ENCODE assay signal across 7 cellular contexts in genomic region chr7:101155303-101155702, GRCh38. TPM values are rescaled to one million over a fixed set of nuclear protein-coding genes. Genes with fewer than 3 reads are reported as not detected.
DNase-seq lines count a peak whose midpoint lies in the region; ATAC-seq and TF ChIP-seq lines count a peak whose summit lies in the region.

No MANE protein-coding gene starts in this region.

- H3K4me3 Mint-ChIP-seq in HFFc6: peak overlapping the region; percentile 89
- H3K4me3 Mint-ChIP-seq in activated CD8-positive, alpha-beta T cell treated with anti-CD3 and anti-CD28 coated beads, Interleukin-2, amount 10 ng/mL, durations not matched to agents 7 days and 5 days: peak overlapping the region; percentile 80
- H3K4me3 Mint-ChIP-seq in stimulated activated effector memory CD8-positive, alpha-beta T cell treated with anti-CD3 and anti-CD28 coated beads, Interleukin-12 subunit alpha, Interleukin-12 subunit beta, amount 100 ng/mL, for 72 hours: peak overlapping the region; percentile 74

- peaks cover 6% of the 10 kb centered on the region for H3K36me3 ChIP-seq in iPS-15b (ENCODE audit: control insufficient read depth, insufficient read depth, low read length)

- CTCF ChIA-PET in activated CD8-positive, alpha-beta T cell treated with anti-CD3 and anti-CD28 coated beads, Interleukin-2, amount 10 ng/mL, durations not matched to agents 7 days and 5 days (lab: Charles Lee): interaction anchor here (0.7 to 5.1 kb wide), 6 partner anchors 11 to 135 kb away, joined by 3 to 72 read pairs (median 4); no protein-coding TSS in a partner anchor

- H3K27me3 ChIP-seq in iPS-15b (ENCODE audit: control insufficient read depth, insufficient read depth, low read length): no peaks in the 10 kb centered on the region

- H3K4me1 ChIP-seq in iPS-15b (ENCODE audit: control insufficient read depth, insufficient read depth, low read length): peaks cover 24% of the 10 kb centered on the region

- no peak for ATAC-seq in activated CD8-positive, alpha-beta T cell treated with anti-CD3 and anti-CD28 coated beads, Interleukin-2, amount 10 ng/mL, durations not matched to agents 7 days and 5 days
- no peak for ATAC-seq in stimulated activated effector memory CD8-positive, alpha-beta T cell treated with anti-CD3 and anti-CD28 coated beads, Interleukin-12 subunit alpha, Interleukin-12 subunit beta, amount 100 ng/mL, for 72 hours
- ATAC-seq in GM19397 (IDR thresholded peaks at IDR 0.05; ENCODE audit: unreplicated experiment): no peak

- no peak for DNase-seq in HFFc6
- no peak for DNase-seq in activated CD8-positive, alpha-beta T cell treated with anti-CD3 and anti-CD28 coated beads, Interleukin-2, amount 10 ng/mL, durations not matched to agents 7 days and 5 days
- no peak for DNase-seq in stimulated activated effector memory CD8-positive, alpha-beta T cell treated with anti-CD3 and anti-CD28 coated beads, Interleukin-12 subunit alpha, Interleukin-12 subunit beta, amount 100 ng/mL, for 72 hours (ENCODE audit: low spot score in 2 of 2)
- DNase-seq in SIG-M5 (lab: John Stamatoyannopoulos, UW): no peak
- DNase-seq in NCI-H2227 (lab: John Stamatoyannopoulos, UW; ENCODE audit: unreplicated experiment): no peak

- H3K27ac Mint-ChIP-seq in HFFc6: peak overlapping the region; percentile 11
- H3K27ac Mint-ChIP-seq in activated CD8-positive, alpha-beta T cell treated with anti-CD3 and anti-CD28 coated beads, Interleukin-2, amount 10 ng/mL, durations not matched to agents 7 days and 5 days: no peak overlapping the region
- peak overlapping the region; percentile 0 for H3K27ac Mint-ChIP-seq in stimulated activated effector memory CD8-positive, alpha-beta T cell treated with anti-CD3 and anti-CD28 coated beads, Interleukin-12 subunit alpha, Interleukin-12 subunit beta, amount 100 ng/mL, for 72 hours

- TF ChIP-seq CTCF in HFFc6 (IDR thresholded peaks at IDR 0.05): no peak

- H3K9me3 ChIP-seq in iPS-15b (ENCODE audit: control insufficient read depth, insufficient read depth, low read length): no peaks in the 10 kb centered on the region

- no peaks in the 10 kb centered on the region for H3K9me3 Mint-ChIP-seq in HFFc6
- no peaks in the 10 kb centered on the region for H3K9me3 Mint-ChIP-seq in activated CD8-positive, alpha-beta T cell treated with anti-CD3 and anti-CD28 coated beads, Interleukin-2, amount 10 ng/mL, durations not matched to agents 7 days and 5 days (ENCODE audit: insufficient read depth)
- H3K9me3 Mint-ChIP-seq in stimulated activated effector memory CD8-positive, alpha-beta T cell treated with anti-CD3 and anti-CD28 coated beads, Interleukin-12 subunit alpha, Interleukin-12 subunit beta, amount 100 ng/mL, for 72 hours: no peaks in the 10 kb centered on the region

- peaks cover 16% of the 10 kb centered on the region for H3K27me3 Mint-ChIP-seq in HFFc6 (ENCODE audit: insufficient read depth)
- H3K27me3 Mint-ChIP-seq in activated CD8-positive, alpha-beta T cell treated with anti-CD3 and anti-CD28 coated beads, Interleukin-2, amount 10 ng/mL, durations not matched to agents 7 days and 5 days (ENCODE audit: low read depth): peaks cover 14% of the 10 kb centered on the region

- H3K4me3 ChIP-seq in iPS-15b (ENCODE audit: low read depth, low read length): peak overlapping the region; percentile 71

- H3K36me3 Mint-ChIP-seq in HFFc6 (ENCODE audit: low read depth): peaks cover 27% of the 10 kb centered on the region; the same call in 1 of the 2 replicates
- peaks cover 21% of the 10 kb centered on the region for H3K36me3 Mint-ChIP-seq in activated CD8-positive, alpha-beta T cell treated with anti-CD3 and anti-CD28 coated beads, Interleukin-2, amount 10 ng/mL, durations not matched to agents 7 days and 5 days (ENCODE audit: low read depth)
- peaks cover 34% of the 10 kb centered on the region for H3K36me3 Mint-ChIP-seq in stimulated activated effector memory CD8-positive, alpha-beta T cell treated with anti-CD3 and anti-CD28 coated beads, Interleukin-12 subunit alpha, Interleukin-12 subunit beta, amount 100 ng/mL, for 72 hours

- POLR2A ChIA-PET in activated CD8-positive, alpha-beta T cell treated with anti-CD3 and anti-CD28 coated beads, Interleukin-2, amount 10 ng/mL, durations not matched to agents 7 days and 5 days (lab: Charles Lee): no interaction called here

- peaks cover 36% of the 10 kb centered on the region for H3K4me1 Mint-ChIP-seq in HFFc6 (ENCODE audit: low read depth)
- H3K4me1 Mint-ChIP-seq in activated CD8-positive, alpha-beta T cell treated with anti-CD3 and anti-CD28 coated beads, Interleukin-2, amount 10 ng/mL, durations not matched to agents 7 days and 5 days (ENCODE audit: low read depth): peaks cover 14% of the 10 kb centered on the region
- H3K4me1 Mint-ChIP-seq in stimulated activated effector memory CD8-positive, alpha-beta T cell treated with anti-CD3 and anti-CD28 coated beads, Interleukin-12 subunit alpha, Interleukin-12 subunit beta, amount 100 ng/mL, for 72 hours: peaks cover 17% of the 10 kb centered on the region

- H3K9ac ChIP-seq in iPS-15b (ENCODE audit: low read depth, low read length): peak overlapping the region; percentile 65

RNA-seq across cellular contexts. Expression of gene AP1S1, which starts 1.0 kb away (rescaled TPM):
- 100 to 1,000 TPM; 154 to 176 (median 166) TPM for total RNA-seq in HFFc6 (2021; fragmentation: NEBNext Ultra II Directional; extraction: Animal tissue kit (Norgen Biotek cat#: 25700))
- total RNA-seq in activated CD8-positive, alpha-beta T cell treated with anti-CD3 and anti-CD28 coated beads, Interleukin-2, amount 10 ng/mL, durations not matched to agents 7 days and 5 days: 10 to 100 TPM; 46.2 to 48.9 TPM

RNA-seq across cellular contexts. Expression of gene VGF, which starts 10.1 kb away (rescaled TPM):
- under 1 TPM; 0.19 to 0.78 (median 0.35) TPM for total RNA-seq in HFFc6 (2021; fragmentation: NEBNext Ultra II Directional; extraction: Animal tissue kit (Norgen Biotek cat#: 25700))
- total RNA-seq in activated CD8-positive, alpha-beta T cell treated with anti-CD3 and anti-CD28 coated beads, Interleukin-2, amount 10 ng/mL, durations not matched to agents 7 days and 5 days: under 1 TPM; 0.29 to 0.53 TPM

RNA-seq across cellular contexts. Expression of gene NAT16, which starts 24.8 kb away (rescaled TPM):
- not detected for total RNA-seq in HFFc6 (2021; fragmentation: NEBNext Ultra II Directional; extraction: Animal tissue kit (Norgen Biotek cat#: 25700))
- total RNA-seq in activated CD8-positive, alpha-beta T cell treated with anti-CD3 and anti-CD28 coated beads, Interleukin-2, amount 10 ng/mL, durations not matched to agents 7 days and 5 days: not detected

RNA-seq across cellular contexts. Expression of gene SERPINE1, which starts 28.4 kb away (rescaled TPM):
- total RNA-seq in HFFc6 (2021; fragmentation: NEBNext Ultra II Directional; extraction: Animal tissue kit (Norgen Biotek cat#: 25700)): 1,000 to 10,000 TPM in 4 of 6 experiments, 100 to 1,000 TPM in 2; 906 to 2,092 (median 1,052) TPM
- under 1 TPM; 0.47 to 0.58 TPM for total RNA-seq in activated CD8-positive, alpha-beta T cell treated with anti-CD3 and anti-CD28 coated beads, Interleukin-2, amount 10 ng/mL, durations not matched to agents 7 days and 5 days

RNA-seq across cellular contexts. Expression of gene MOGAT3, which starts 45.5 kb away (rescaled TPM):
- not detected for total RNA-seq in HFFc6 (2021; fragmentation: NEBNext Ultra II Directional; extraction: Animal tissue kit (Norgen Biotek cat#: 25700))
- total RNA-seq in activated CD8-positive, alpha-beta T cell treated with anti-CD3 and anti-CD28 coated beads, Interleukin-2, amount 10 ng/mL, durations not matched to agents 7 days and 5 days: not detected
